Comparison of ENCODE assay signal across 26 cellular contexts in genomic region chr2:33893801-33894200, GRCh38.
"Had no signal": no experiment of that assay in that cellular context is flagged by ENCODE, and none has a peak within 500 bp of the region (broad histone marks: within the 10 kb centered on the region; RNA-seq: fewer than 3 reads in every experiment).

No MANE protein-coding gene starts in this region.

- H3K27me3 ChIP-seq: brain microvascular endothelial cell, esophagus muscularis mucosa, gastroesophageal sphincter had no signal

- H3K4me1 ChIP-seq: esophagus muscularis mucosa, gastroesophageal sphincter had no signal

- DNase-seq: activated CD4-positive, alpha-beta memory T cell treated with anti-CD3 and anti-CD28 coated beads for 36 hours; activated CD4-positive, alpha-beta T cell treated with anti-CD3 and anti-CD28 coated beads for 36 hours; activated CD4-positive, alpha-beta T cell treated with anti-CD3 and anti-CD28 coated beads, Interleukin-2, amount 10 ng/mL, durations not matched to agents 24 days and 14 days; activated CD4-positive, CD25-positive, alpha-beta regulatory T cell; activated CD4-positive, CD25-positive, alpha-beta regulatory T cell treated with anti-CD3 and anti-CD28 coated beads, Interleukin-2, amount 50 U/mL, for 72 hours; activated CD8-positive, alpha-beta memory T cell treated with anti-CD3 and anti-CD28 coated beads, Interleukin-2, amount 50 U/mL, for 48 hours; activated CD8-positive, alpha-beta T cell treated with anti-CD3 and anti-CD28 coated beads, Interleukin-2, amount 10 ng/mL, durations not matched to agents 7 days and 5 days; activated effector memory CD4-positive, alpha-beta T cell treated with Interleukin-2 at 50 U/mL for 16 hours; activated gamma-delta T cell treated with Interleukin-2 at 50 U/mL for 16 hours; activated naive CD4-positive, alpha-beta T cell treated with anti-CD3 and anti-CD28 coated beads, Interleukin-2, amount 50 U/mL, for 16 hours; activated naive CD4-positive, alpha-beta T cell treated with Interleukin-2 at 50 U/mL for 16 hours; activated T-cell treated with anti-CD3 and anti-CD28 coated beads for 4 hours; activated T-cell treated with anti-CD3 and anti-CD28 coated beads, Interleukin-2, amount 50 U/mL, for 24 hours; amniotic stem cell; anterior cingulate cortex; brain microvascular endothelial cell; caudate nucleus; cortex of kidney; dermis blood vessel endothelial cell; effector CD4-positive, alpha-beta T cell; effector memory CD8-positive, alpha-beta T cell; foreskin melanocyte; T-helper 2 cell had no signal

- H3K9me3 ChIP-seq: esophagus muscularis mucosa, gastroesophageal sphincter had no signal

- H3K4me3 ChIP-seq: esophagus muscularis mucosa, gastroesophageal sphincter had no signal

- H3K36me3 ChIP-seq: brain microvascular endothelial cell, esophagus muscularis mucosa, gastroesophageal sphincter had no signal

- H3K27ac ChIP-seq: brain microvascular endothelial cell, esophagus muscularis mucosa, gastroesophageal sphincter had no signal

- ATAC-seq: activated CD4-positive, alpha-beta T cell treated with anti-CD3 and anti-CD28 coated beads for 36 hours; activated CD8-positive, alpha-beta T cell treated with anti-CD3 and anti-CD28 coated beads, Interleukin-2, amount 10 ng/mL, durations not matched to agents 7 days and 5 days; activated T-helper 17 cell treated with anti-CD3 and anti-CD28 coated beads, Interleukin-2, amount 50 U/mL, for 72 hours; effector memory CD8-positive, alpha-beta T cell; gastroesophageal sphincter had no signal
